Comparison of ENCODE assay signal across 35 cellular contexts in genomic region chr10:43342279-43343125, GRCh38. TPM values are rescaled to one million over a fixed set of nuclear protein-coding genes. Genes with fewer than 3 reads are reported as not detected.
"Had no signal": no experiment of that assay in that cellular context is flagged by ENCODE, and none has a peak within 500 bp of the region (broad histone marks: within the 10 kb centered on the region; RNA-seq: fewer than 3 reads in every experiment).

No MANE protein-coding gene starts in this region.

- H3K36me3 ChIP-seq: MG63 had no signal

- H3K9me3 Mint-ChIP-seq: activated B cell treated with CpG ODN at 0.5 μM for 24 hours; activated CD4-positive, alpha-beta memory T cell treated with anti-CD3 and anti-CD28 coated beads for 36 hours; activated naive CD4-positive, alpha-beta T cell treated with anti-CD3 and anti-CD28 coated beads for 36 hours; activated naive CD4-positive, alpha-beta T cell treated with anti-CD3 and anti-CD28 coated beads, Interleukin-2, amount 50 U/mL, for 72 hours; activated T-cell treated with anti-CD3 and anti-CD28 coated beads, Interleukin-2, amount 50 U/mL, for 4 hours; activated T-helper 1 cell treated with anti-CD3 and anti-CD28 coated beads, Interleukin-12 subunit alpha, Interleukin-12 subunit beta, Interleukin-2, Interleukin-4 antibody, amounts not matched to agents 30 ng/mL and 10 ng/mL and 1 ng/mL, durations not matched to agents 14 hours and 24 hours and 36 hours had no signal

- FAIRE-seq: bronchial epithelial cell had no signal

- H3K4me1 Mint-ChIP-seq: activated B cell treated with CpG ODN at 0.5 μM for 24 hours had no signal

- H3K4me3 Mint-ChIP-seq: activated B cell treated with CpG ODN at 0.5 μM for 24 hours; activated CD4-positive, alpha-beta memory T cell treated with anti-CD3 and anti-CD28 coated beads for 36 hours; activated naive CD4-positive, alpha-beta T cell treated with anti-CD3 and anti-CD28 coated beads for 36 hours; activated T-cell treated with anti-CD3 and anti-CD28 coated beads, Interleukin-2, amount 50 U/mL, for 4 hours; activated T-helper 1 cell treated with anti-CD3 and anti-CD28 coated beads, Interleukin-12 subunit alpha, Interleukin-12 subunit beta, Interleukin-2, Interleukin-4 antibody, amounts not matched to agents 30 ng/mL and 10 ng/mL and 1 ng/mL, durations not matched to agents 14 hours and 24 hours and 36 hours; brain had no signal

- H3K9me3 ChIP-seq: MG63 had no signal

- ATAC-seq: activated naive CD4-positive, alpha-beta T cell treated with anti-CD3 and anti-CD28 coated beads, Interleukin-2, amount 50 U/mL, for 72 hours; activated T-cell treated with anti-CD3 and anti-CD28 coated beads, Interleukin-2, amount 50 U/mL, for 4 hours had no signal

- H2AFZ ChIP-seq: PC-9 had no signal

- H3K27me3 ChIP-seq: MG63 had no signal

- H3K27me3 Mint-ChIP-seq: activated CD4-positive, alpha-beta memory T cell treated with anti-CD3 and anti-CD28 coated beads for 36 hours had no signal

- H3K4me2 ChIP-seq: PC-9 had no signal

- H3K36me3 Mint-ChIP-seq: activated CD4-positive, alpha-beta memory T cell treated with anti-CD3 and anti-CD28 coated beads for 36 hours; activated naive CD4-positive, alpha-beta T cell treated with anti-CD3 and anti-CD28 coated beads, Interleukin-2, amount 50 U/mL, for 72 hours; brain had no signal

- H3K27ac ChIP-seq: PC-9, VCaP had no signal

- H3K27ac Mint-ChIP-seq: activated B cell treated with CpG ODN at 0.5 μM for 24 hours; activated naive CD4-positive, alpha-beta T cell treated with anti-CD3 and anti-CD28 coated beads for 36 hours; activated naive CD4-positive, alpha-beta T cell treated with anti-CD3 and anti-CD28 coated beads, Interleukin-2, amount 50 U/mL, for 72 hours; activated T-helper 1 cell treated with anti-CD3 and anti-CD28 coated beads, Interleukin-12 subunit alpha, Interleukin-12 subunit beta, Interleukin-2, Interleukin-4 antibody, amounts not matched to agents 30 ng/mL and 10 ng/mL and 1 ng/mL, durations not matched to agents 14 hours and 24 hours and 36 hours; brain had no signal

- H3K4me3 ChIP-seq: MG63, PC-9 had no signal

- DNase-seq: activated B cell treated with CpG ODN at 0.5 μM for 24 hours; activated CD4-positive, alpha-beta memory T cell treated with anti-CD3 and anti-CD28 coated beads for 36 hours; activated CD4-positive, alpha-beta T cell treated with anti-CD3 and anti-CD28 coated beads for 4 hours; activated CD4-positive, alpha-beta T cell treated with anti-CD3 and anti-CD28 coated beads, Interleukin-2, amount 50 U/mL, for 1 hour; activated CD4-positive, CD25-positive, alpha-beta regulatory T cell treated with anti-CD3 and anti-CD28 coated beads, Interleukin-2, amount 50 U/mL, for 72 hours; activated CD8-positive, alpha-beta memory T cell treated with anti-CD3 and anti-CD28 coated beads, Interleukin-2, amount 50 U/mL, for 4 hours; activated gamma-delta T cell treated with Interleukin-2 at 50 U/mL for 16 hours; activated naive CD4-positive, alpha-beta T cell treated with anti-CD3 and anti-CD28 coated beads for 36 hours; activated T-cell treated with anti-CD3 and anti-CD28 coated beads for 4 hours; activated T-cell treated with anti-CD3 and anti-CD28 coated beads, Interleukin-2, amount 50 U/mL, for 4 hours; anterior cingulate cortex; caudate nucleus; Kasumi-1; MG63; NCI-H1048; NCI-H1436 treated with DMSO at 0.1 percent for 48 hours; NCI-H1694 treated with DMSO at 0.1 percent for 48 hours; NCI-H2029; NCI-H345; NCI-H510A; NCI-H526; NCI-H748 treated with DMSO at 0.1 percent for 48 hours; NK-92 treated with Interleukin-12 subunit alpha and Interleukin-12 subunit beta, amount 100 ng/mL, for 24 hours; PC-9; Right ventricle myocardium superior; SW 1271; T-helper 1 cell; T-helper 2 cell; T-helper 9 cell had no signal

RNA-seq across cellular contexts. Expression of gene FXYD4, which starts 28.9 kb away (rescaled TPM):
- total RNA-seq: activated B cell treated with CpG ODN at 0.5 μM for 24 hours; activated CD4-positive, alpha-beta memory T cell treated with anti-CD3 and anti-CD28 coated beads for 36 hours; activated naive CD4-positive, alpha-beta T cell treated with anti-CD3 and anti-CD28 coated beads for 36 hours; activated naive CD4-positive, alpha-beta T cell treated with anti-CD3 and anti-CD28 coated beads, Interleukin-2, amount 50 U/mL, for 72 hours; activated T-cell treated with anti-CD3 and anti-CD28 coated beads, Interleukin-2, amount 50 U/mL, for 4 hours; bronchial epithelial cell; OCI-LY7; PC-9; Right ventricle myocardium superior had no signal
